Comparison of ENCODE assay signal across 1 cellular context in genomic region chrX:130176942-130177341, GRCh38.
TF ChIP-seq lines count a peak whose summit lies in the region.

No MANE protein-coding gene starts in this region.

TF ChIP-seq in K562, 482 proteins besides CTCF, POLR2A, EP300 and RAD21:
- TF ChIP-seq ZFPM2 (CRISPR knock-in tag; IDR thresholded peaks at IDR 0.05): no peak
- peak; percentile 48 for TF ChIP-seq NFIC (IDR thresholded peaks at IDR 0.05)
